In the genomic region with DNA sequence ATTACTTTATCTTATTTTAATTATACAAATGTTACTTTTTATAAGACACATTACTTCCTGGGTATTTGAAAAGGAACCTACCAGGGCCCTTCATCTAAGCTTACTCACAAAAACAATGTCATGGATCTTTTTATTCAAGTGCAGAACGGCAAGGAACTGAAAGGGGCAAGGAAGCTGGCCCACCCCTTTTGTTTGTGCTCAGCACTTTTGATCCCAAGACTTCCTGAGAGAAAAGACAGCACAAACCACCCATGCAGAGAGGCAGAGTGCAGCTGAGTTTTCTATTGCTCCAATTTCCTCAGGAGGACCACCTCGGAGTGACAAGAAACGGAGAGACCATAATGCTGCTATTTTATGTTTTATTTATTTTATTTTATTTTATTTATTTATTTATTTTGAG, we compare ENCODE assay signal across 18 cellular contexts.
DNase-seq lines count a peak whose midpoint lies in the region; ATAC-seq and FAIRE-seq lines count a peak whose summit lies in the region.
"Had no signal": no experiment of that assay in that cellular context is flagged by ENCODE, and none has a peak within 500 bp of the region (broad histone marks: within the 10 kb centered on the region; RNA-seq: fewer than 3 reads in every experiment).

No MANE protein-coding gene starts in this region.

- H3K4me3 Mint-ChIP-seq in activated CD8-positive, alpha-beta T cell treated with anti-CD3 and anti-CD28 coated beads, Interleukin-2, amount 10 ng/mL, durations not matched to agents 7 days and 5 days: no peak overlapping the region
- H3K4me3 Mint-ChIP-seq: HFFc6 had no signal

- peak; percentile 41 for FAIRE-seq in endometrium (lab: Jason Lieb, UNC)
- FAIRE-seq: A549, D721Med had no signal

- no peak overlapping the region for H3K27ac Mint-ChIP-seq in activated CD8-positive, alpha-beta T cell treated with anti-CD3 and anti-CD28 coated beads, Interleukin-2, amount 10 ng/mL, durations not matched to agents 7 days and 5 days
- H3K27ac Mint-ChIP-seq: HFFc6 had no signal

- CTCF ChIA-PET in activated CD8-positive, alpha-beta T cell treated with anti-CD3 and anti-CD28 coated beads, Interleukin-2, amount 10 ng/mL, durations not matched to agents 7 days and 5 days (lab: Charles Lee): no interaction called here

- no peaks in the 10 kb centered on the region for H3K4me1 Mint-ChIP-seq in activated CD8-positive, alpha-beta T cell treated with anti-CD3 and anti-CD28 coated beads, Interleukin-2, amount 10 ng/mL, durations not matched to agents 7 days and 5 days (ENCODE audit: low read depth)

- ATAC-seq in left lobe of liver (peak; percentile 25), HG03460 (IDR thresholded peaks at IDR 0.05; ENCODE audit: unreplicated experiment) (no peak), HG02870 (IDR thresholded peaks at IDR 0.05; ENCODE audit: unreplicated experiment) (no peak), GM21526 (IDR thresholded peaks at IDR 0.05; ENCODE audit: low FRiP score, unreplicated experiment) (no peak)
- ATAC-seq in activated CD8-positive, alpha-beta T cell treated with anti-CD3 and anti-CD28 coated beads, Interleukin-2, amount 10 ng/mL, durations not matched to agents 7 days and 5 days: no peak
- ATAC-seq: A549 had no signal

- DNase-seq in Ammon's horn (ENCODE audit: low spot score) (peak; percentile 35), H7 (peak; percentile 8), left lobe of liver (ENCODE audit: low spot score) (no peak)
- DNase-seq in activated CD8-positive, alpha-beta T cell treated with anti-CD3 and anti-CD28 coated beads, Interleukin-2, amount 10 ng/mL, durations not matched to agents 7 days and 5 days: no peak
- DNase-seq: DMS79, HFFc6, NCI-H1417 treated with DMSO at 0.1 percent for 48 hours, NCI-H2029, NCI-H446 treated with DMSO at 0.1 percent for 48 hours, NCI-H69, Peyer's patch, SHP77 had no signal

- no peaks in the 10 kb centered on the region for H3K36me3 Mint-ChIP-seq in activated CD8-positive, alpha-beta T cell treated with anti-CD3 and anti-CD28 coated beads, Interleukin-2, amount 10 ng/mL, durations not matched to agents 7 days and 5 days (ENCODE audit: low read depth)

- H3K4me3 ChIP-seq in H7 (ENCODE audit: insufficient read depth, low read depth, low read length): no peak overlapping the region
- H3K4me3 ChIP-seq: A549, Peyer's patch had no signal

- no peaks in the 10 kb centered on the region for H3K36me3 ChIP-seq in H7 (replicated peaks; ENCODE audit: control insufficient read depth, insufficient read depth, low read length)
- H3K36me3 ChIP-seq: Peyer's patch had no signal

- H3K27me3 ChIP-seq in H7 (ENCODE audit: control insufficient read depth, insufficient read depth, low read length): no peaks in the 10 kb centered on the region
- H3K27me3 ChIP-seq: Peyer's patch had no signal

- POLR2A ChIA-PET in activated CD8-positive, alpha-beta T cell treated with anti-CD3 and anti-CD28 coated beads, Interleukin-2, amount 10 ng/mL, durations not matched to agents 7 days and 5 days (lab: Charles Lee): no interaction called here

- no peaks in the 10 kb centered on the region for H3K27me3 Mint-ChIP-seq in activated CD8-positive, alpha-beta T cell treated with anti-CD3 and anti-CD28 coated beads, Interleukin-2, amount 10 ng/mL, durations not matched to agents 7 days and 5 days (ENCODE audit: low read depth)

- no peaks in the 10 kb centered on the region for H3K9me3 Mint-ChIP-seq in activated CD8-positive, alpha-beta T cell treated with anti-CD3 and anti-CD28 coated beads, Interleukin-2, amount 10 ng/mL, durations not matched to agents 7 days and 5 days (ENCODE audit: insufficient read depth)
- H3K9me3 Mint-ChIP-seq: HFFc6 had no signal

Comparison
In these comparisons a context has a peak if more than half of its experiments do, and no peak if none do; other contexts are left out.
1. DNase-seq: peak in Ammon's horn (single experiment) and H7 (single experiment); none in left lobe of liver (single experiment) and activated CD8-positive, alpha-beta T cell treated with anti-CD3 and anti-CD28 coated beads, Interleukin-2, amount 10 ng/mL, durations not matched to agents 7 days and 5 days (single experiment).